In genomic region chr6:16752206-16752867, GRCh38 we compare ENCODE assay signal across 9 cellular contexts. TPM values are rescaled to one million over a fixed set of nuclear protein-coding genes. Genes with fewer than 3 reads are reported as not detected.
DNase-seq lines count a peak whose midpoint lies in the region; ATAC-seq, FAIRE-seq and TF ChIP-seq lines count a peak whose summit lies in the region.
"Had no signal": no experiment of that assay in that cellular context is flagged by ENCODE, and none has a peak within 500 bp of the region (broad histone marks: within the 10 kb centered on the region; RNA-seq: fewer than 3 reads in every experiment).

No MANE protein-coding gene starts in this region.

- no peak overlapping the region for H3K9ac ChIP-seq in endothelial cell of umbilical vein (replicated peaks; ENCODE audit: extremely low read depth, insufficient read depth, low read length)

- BruUV-seq in endothelial cell of umbilical vein (replicated peaks; lab: Mats Ljungman, UMichigan) = no TSS peak

- H3K36me3 ChIP-seq in endothelial cell of umbilical vein (ENCODE audit: control insufficient read depth in 2 of 2, extremely low read depth in 1 of 2, insufficient read depth in 2 of 2, low read length in 2 of 2) (peaks cover 0 to 2% of the 10 kb centered on the region in 2 experiments), osteoblast (ENCODE audit: insufficient read depth, low read length) (peaks cover 13% of the 10 kb centered on the region)

- H3K79me2 ChIP-seq in endothelial cell of umbilical vein (ENCODE audit: control insufficient read depth, insufficient read depth, low read length) (peaks cover 19% of the 10 kb centered on the region), osteoblast (ENCODE audit: insufficient read depth, low read length) (peaks cover 83% of the 10 kb centered on the region)

- peak; percentile 81 for DNase-seq in Daoy (ENCODE audit: low read depth)
- DNase-seq in endothelial cell of umbilical vein (ENCODE audit: low read depth, low spot score) = peak; percentile 91
- no peak for DNase-seq in osteoblast (ENCODE audit: insufficient read length, low spot score, missing footprints)
- no peak for DNase-seq in NCI-H1092 (lab: John Stamatoyannopoulos, UW)
- DNase-seq in activated T-cell treated with anti-CD3 and anti-CD28 coated beads, Interleukin-2, amount 50 U/mL, for 48 hours = no peak
- no peak for DNase-seq in NCI-H1694 treated with DMSO at 0.1 percent for 48 hours (lab: John Stamatoyannopoulos, UW)
- DNase-seq: NCI-H524 had no signal

- POLR2A ChIA-PET in endothelial cell of umbilical vein (lab: Charles Lee) = no interaction called here

- peaks cover 17% of the 10 kb centered on the region for H3K4me1 ChIP-seq in endothelial cell of umbilical vein (ENCODE audit: control insufficient read depth, extremely low read depth, insufficient read depth, low read length)
- peaks cover 51% of the 10 kb centered on the region for H3K4me1 ChIP-seq in osteoblast (ENCODE audit: insufficient read depth, low read length)

- dilution Hi-C loops in endothelial cell of umbilical vein (cut with MboI; ENCODE audit: extremely low pct_ligation_motif_present, low sequenced_read_pairs) = no loop called here

- H3K9me1 ChIP-seq in endothelial cell of umbilical vein (replicated peaks; ENCODE audit: control insufficient read depth, extremely low read depth, insufficient read depth, low read length) = no peaks in the 10 kb centered on the region

- no peak for ATAC-seq in GM21717 (IDR thresholded peaks at IDR 0.05; ENCODE audit: unreplicated experiment)

- CTCF ChIA-PET in endothelial cell of umbilical vein (lab: Charles Lee) = interaction anchor here (0.5 to 1.9 kb wide), 7 partner anchors 11 to 1829 kb away, joined by 3 to 8 read pairs (median 4); no protein-coding TSS in a partner anchor

- H3K27ac ChIP-seq in endothelial cell of umbilical vein (ENCODE audit: insufficient read depth, low read depth, low read length) (peak overlapping the region; percentile 48), osteoblast (ENCODE audit: low read depth, low read length) (peak overlapping the region; percentile 87)

- peak; percentile 84 for FAIRE-seq in endothelial cell of umbilical vein (lab: Jason Lieb, UNC)

- H2AFZ ChIP-seq in endothelial cell of umbilical vein (ENCODE audit: low read depth, low read length) = no peak overlapping the region
- H2AFZ ChIP-seq in osteoblast (ENCODE audit: low read length) = no peak overlapping the region

- TF ChIP-seq CTCF in endothelial cell of umbilical vein (IDR thresholded peaks at IDR 0.05; ENCODE audit: extremely low read depth in 1 of 2, insufficient read depth in 1 of 2, low read depth in 1 of 2, low read length in 2 of 2) (no peak), osteoblast (IDR thresholded peaks at IDR 0.05; ENCODE audit: extremely low read depth, low read depth, low read length) (no peak)

- no peaks in the 10 kb centered on the region for H3K9me3 ChIP-seq in endothelial cell of umbilical vein (replicated peaks; ENCODE audit: control insufficient read depth, insufficient read depth, low read length)
- H3K9me3 ChIP-seq in osteoblast (ENCODE audit: low read depth, low read length) = no peaks in the 10 kb centered on the region

- no peaks in the 10 kb centered on the region for H4K20me1 ChIP-seq in endothelial cell of umbilical vein (replicated peaks; ENCODE audit: control insufficient read depth, extremely low read depth, insufficient read depth, low read length)
- no peaks in the 10 kb centered on the region for H4K20me1 ChIP-seq in osteoblast (ENCODE audit: insufficient read depth, low read length)

- intact Hi-C loops in endothelial cell of umbilical vein (cut with micrococcal nuclease) = loop anchor here (1.0 kb wide), 2 partner anchors 15 to 27 kb away; no protein-coding TSS in a partner anchor

- H3K27me3 ChIP-seq in endothelial cell of umbilical vein (ENCODE audit: control insufficient read depth in 2 of 2, insufficient read depth in 2 of 2, low read length in 2 of 2) (no peaks in the 10 kb centered on the region), osteoblast (ENCODE audit: insufficient read depth, low read length) (no peaks in the 10 kb centered on the region)

- H3K4me2 ChIP-seq in endothelial cell of umbilical vein (ENCODE audit: insufficient read depth, low read length) (peak overlapping the region; percentile 28), osteoblast (ENCODE audit: insufficient read depth, low read length) (peak overlapping the region; percentile 34)

- H3K4me3 ChIP-seq in endothelial cell of umbilical vein (replicated peaks in 1 of 3; ENCODE audit: insufficient read depth in 1 of 3, low read depth in 1 of 3, low read length in 3 of 3) = no peak overlapping the region
- H3K4me3 ChIP-seq in osteoblast (ENCODE audit: insufficient read depth, low read length) = no peak overlapping the region

- no peak for TF ChIP-seq POLR2A in endothelial cell of umbilical vein (IDR thresholded peaks at IDR 0.05; ENCODE audit: low read depth, low read length)

TF ChIP-seq in PFSK-1, 5 proteins besides CTCF, POLR2A, EP300 and RAD21 (continues in another document):
- TF ChIP-seq POLR2AphosphoS5 (IDR thresholded peaks at IDR 0.05; ENCODE audit: low read depth, low read length) (peak; percentile 76; the same call in 1 of the 2 replicates), TAF1 (IDR thresholded peaks at IDR 0.05; ENCODE audit: borderline replicate concordance, insufficient read depth, low read length) (peak; percentile 72; the same call in 1 of the 2 replicates), FOXP2 (optimal IDR thresholded peaks at IDR 0.05; ENCODE audit: borderline replicate concordance, extremely low read depth, extremely low read length, insufficient read depth) (no peak), SIN3A (IDR thresholded peaks at IDR 0.05; ENCODE audit: borderline replicate concordance, insufficient read depth, low read length) (peak; percentile 99; the same call in 1 of the 2 replicates)

TF ChIP-seq in endothelial cell of umbilical vein, 7 proteins besides CTCF, POLR2A, EP300 and RAD21:
- no peak for TF ChIP-seq EZH2 (IDR thresholded peaks at IDR 0.05; ENCODE audit: borderline replicate concordance, low read depth, low read length, severe bottlenecking)
- no peak for TF ChIP-seq MYC (IDR thresholded peaks at IDR 0.05; ENCODE audit: low read depth, low read length)
- TF ChIP-seq JUN (IDR thresholded peaks at IDR 0.05; ENCODE audit: borderline replicate concordance, insufficient read depth, insufficient read length, low read depth) = peak; percentile 97
- peak; percentile 96 for TF ChIP-seq FOS (IDR thresholded peaks at IDR 0.05; ENCODE audit: borderline replicate concordance, insufficient read depth, low read length)
- peak; percentile 42 for TF ChIP-seq POLR2AphosphoS5 (IDR thresholded peaks at IDR 0.05; ENCODE audit: insufficient read depth, low read depth, low read length)

RNA-seq across cellular contexts. Expression of gene ATXN1, which starts 8.9 kb away (rescaled TPM):
- 29.9 and 33.8 TPM in 2 replicates for total RNA-seq in Daoy (2014; rRNA removed; shearing (Covaris generic))
- polyA plus RNA-seq in PFSK-1 (2012; ENCODE audit: insufficient read length, low read depth) = 50.9 TPM
- 33.0 and 34.1 TPM in 2 replicates for total RNA-seq in endothelial cell of umbilical vein
- 16.4 and 23.3 TPM in 2 replicates for polyA plus RNA-seq in endothelial cell of umbilical vein
- polyA plus RNA-seq in endothelial cell of umbilical vein (2011; cell fraction: cytosol; rRNA removed) = 9.0 and 9.5 TPM in 2 replicates
- 23.7 and 25.8 TPM in 2 replicates for polyA plus RNA-seq in endothelial cell of umbilical vein (2011; cell fraction: nucleus; rRNA removed)
- polyA plus RNA-seq in endothelial cell of umbilical vein (2012) = 8.1 and 10.2 TPM in 2 replicates
- 70.2 and 70.9 TPM in 2 replicates for polyA minus RNA-seq in endothelial cell of umbilical vein
- 4.3 TPM for polyA minus RNA-seq in endothelial cell of umbilical vein (2011; cell fraction: cytosol; rRNA and poly(A)+ RNA removed)
- polyA minus RNA-seq in endothelial cell of umbilical vein (2011; cell fraction: nucleus; rRNA and poly(A)+ RNA removed) = 90.2 and 138 TPM in 2 replicates
- 44.2 and 48.5 TPM in 2 replicates for total RNA-seq in osteoblast

Comparison
In these comparisons a context has a peak if more than half of its experiments do, and no peak if none do; other contexts are left out.
1. DNase-seq: peak in Daoy (single experiment) and endothelial cell of umbilical vein (single experiment); none in osteoblast (single experiment), NCI-H1092 (single experiment), activated T-cell treated with anti-CD3 and anti-CD28 coated beads, Interleukin-2, amount 50 U/mL, for 48 hours (0 of 2) and NCI-H1694 treated with DMSO at 0.1 percent for 48 hours (single experiment).